Comparison of ENCODE assay signal across 24 cellular contexts in genomic region chr4:61333490-61333889, GRCh38.
DNase-seq lines count a peak whose midpoint lies in the region; ATAC-seq, FAIRE-seq and TF ChIP-seq lines count a peak whose summit lies in the region.
"Had no signal": no experiment of that assay in that cellular context is flagged by ENCODE, and none has a peak within 500 bp of the region (broad histone marks: within the 10 kb centered on the region; RNA-seq: fewer than 3 reads in every experiment).

No MANE protein-coding gene starts in this region.

- POLR2A ChIA-PET in H1 (lab: Charles Lee; ENCODE audit: partially characterized antibody) = no interaction called here

- CTCF ChIA-PET in H1 (lab: Charles Lee; ENCODE audit: partially characterized antibody) = no interaction called here

- peaks cover 22% of the 10 kb centered on the region for H3K9me3 Mint-ChIP-seq in mesothelial cell of epicardium

- H3K79me2 ChIP-seq in H1 (ENCODE audit: control insufficient read depth in 1 of 2, insufficient read depth in 2 of 2, low read length in 2 of 2) = peaks cover 0 to 8% of the 10 kb centered on the region in 2 experiments; a peak in 1 of 4 replicates

- H4K20me1 ChIP-seq in H1 (replicated peaks in 1 of 2; ENCODE audit: control insufficient read depth in 1 of 2, insufficient read depth in 2 of 2, low read length in 2 of 2) = peaks cover 0 to 2% of the 10 kb centered on the region in 2 experiments
- H4K20me1 ChIP-seq: BLaER1 had no signal

- H3K14ac ChIP-seq in H1 (ENCODE audit: insufficient read length) = no peak overlapping the region

- no peak overlapping the region for H2BK20ac ChIP-seq in H1 (ENCODE audit: low read length)

- H3K4me3 ChIP-seq in left ventricle myocardium inferior (no peak overlapping the region), H1 (ENCODE audit: extremely low read depth in 1 of 4, insufficient read depth in 2 of 4, low read depth in 3 of 4, low read length in 4 of 4) (no peak overlapping the region), tibial artery (no peak overlapping the region)
- H3K4me3 ChIP-seq: BLaER1, GM12878 had no signal

- intact Hi-C loops in Right ventricle myocardium inferior (cut with DNase I) (no loop called here), left ventricle myocardium inferior (cut with micrococcal nuclease) (no loop called here), tibial artery (cut with DNase I; ENCODE audit: low total_unique reads) (no loop called here)

- no peak overlapping the region for H3K56ac ChIP-seq in H1 (replicated peaks; ENCODE audit: insufficient read length, low read depth, low read length)

- FAIRE-seq in H1 (lab: Jason Lieb, UNC) = no peak
- FAIRE-seq: A204.1, GM12878, GM12892, GM18507 had no signal

- peaks cover 2% of the 10 kb centered on the region; the same call in 1 of the 2 replicates for H3K23me2 ChIP-seq in H1 (ENCODE audit: low read depth, low read length)

- 100% methylated on average over 1 of the region's 1 CpG; no CpG with 5 or more reads in 1 of the 2 experiments for WGBS in H1 (ENCODE audit: extremely low coverage in 1 of 2, insufficient coverage in 1 of 2, insufficient read length in 1 of 2, insufficient replicate concordance in 2 of 2, low coverage in 1 of 2, low lambda C conversion rate in 2 of 2, missing lambda C conversion rate in 1 of 2), 2 experiments

- no peak overlapping the region for H3K9ac ChIP-seq in H1 (replicated peaks in 1 of 4; ENCODE audit: extremely low read depth in 1 of 4, low read depth in 3 of 4, low read length in 3 of 4)
- H3K9ac ChIP-seq: BLaER1 had no signal

- peaks cover 22% of the 10 kb centered on the region for H3K9me3 ChIP-seq in left ventricle myocardium inferior (replicated peaks)
- H3K9me3 ChIP-seq in H1 (ENCODE audit: insufficient read depth in 2 of 2, low read depth in 1 of 2, low read length in 1 of 2) = 0 out of 4 replicates have a peak, but pooled peaks cover 0 to 2% of the 10 kb centered on the region in 2 experiments
- peaks cover 0 to 5% (median 0%) of the 10 kb centered on the region in 3 donors for H3K9me3 ChIP-seq in tibial artery
- H3K9me3 ChIP-seq: BE2C, BLaER1 had no signal

- H2AK5ac ChIP-seq in H1 (ENCODE audit: low read depth, low read length) = no peak overlapping the region

- H3K36me3 ChIP-seq in left ventricle myocardium inferior = no peaks in the 10 kb centered on the region
- H3K36me3 ChIP-seq in H1 (ENCODE audit: control insufficient read depth in 2 of 4, insufficient read depth in 4 of 4, low read length in 3 of 4) = no peaks in the 10 kb centered on the region
- H3K36me3 ChIP-seq in tibial artery = no peaks in the 10 kb centered on the region
- H3K36me3 ChIP-seq: BE2C, BLaER1 had no signal

- H3K4me3 Mint-ChIP-seq in mesothelial cell of epicardium = no peak overlapping the region
- H3K4me3 Mint-ChIP-seq: CD14-positive monocyte; CD4-positive, alpha-beta memory T cell; CD4-positive, CD25-positive, alpha-beta regulatory T cell; CD8-positive, alpha-beta memory T cell had no signal

- no peak for TF ChIP-seq EP300 in H1 (IDR thresholded peaks at IDR 0.05; ENCODE audit: borderline replicate concordance in 1 of 2, low read depth in 2 of 2, low read length in 2 of 2)

- H3K79me1 ChIP-seq in H1 (ENCODE audit: low read depth, low read length) = no peaks in the 10 kb centered on the region

- no peak overlapping the region for H3K23ac ChIP-seq in H1 (ENCODE audit: insufficient read length)

- H2BK120ac ChIP-seq in H1 (replicated peaks; ENCODE audit: low read depth, low read length) = no peak overlapping the region

- no peak overlapping the region for H3K4ac ChIP-seq in H1 (replicated peaks; ENCODE audit: insufficient read length, low read depth, low read length)

- peaks cover 18% of the 10 kb centered on the region for H3K36me3 Mint-ChIP-seq in mesothelial cell of epicardium
- H3K36me3 Mint-ChIP-seq: CD14-positive monocyte; CD4-positive, alpha-beta memory T cell; CD4-positive, CD25-positive, alpha-beta regulatory T cell; CD8-positive, alpha-beta memory T cell had no signal

- no peak for ATAC-seq in Right ventricle myocardium inferior
- ATAC-seq: GM12878 had no signal

- H2BK15ac ChIP-seq in H1 (ENCODE audit: low read length) = no peak overlapping the region

- no peak overlapping the region for H3K4me2 ChIP-seq in H1 (ENCODE audit: insufficient read depth in 1 of 2, low read depth in 2 of 2, low read length in 2 of 2)
- H3K4me2 ChIP-seq: BLaER1 had no signal

- H3K4me1 ChIP-seq in left ventricle myocardium inferior (no peaks in the 10 kb centered on the region), H1 (replicated peaks in 1 of 4; ENCODE audit: control insufficient read depth in 3 of 4, insufficient read depth in 4 of 4, low read length in 3 of 4) (peaks cover 2 to 19% (median 10%) of the 10 kb centered on the region in 4 experiments; a peak in 6 of 7 replicates), tibial artery (peaks cover 0 to 25% (median 3%) of the 10 kb centered on the region in 4 donors)
- H3K4me1 ChIP-seq: BE2C, BLaER1 had no signal

- no peak for TF ChIP-seq CTCF in left ventricle myocardium inferior (IDR thresholded peaks at IDR 0.05; ENCODE audit: borderline replicate concordance)
- TF ChIP-seq CTCF in H1 (IDR thresholded peaks at IDR 0.05; ENCODE audit: control extremely low read depth in 1 of 3, insufficient read depth in 1 of 3, low read depth in 1 of 3, low read length in 3 of 3) = no peak
- TF ChIP-seq CTCF in mesothelial cell of epicardium (IDR thresholded peaks at IDR 0.05; ENCODE audit: unreplicated experiment) = no peak
- no peak for TF ChIP-seq CTCF in tibial artery (IDR thresholded peaks at IDR 0.05)

- no peak overlapping the region for H4K8ac ChIP-seq in H1 (ENCODE audit: extremely low read depth, insufficient read depth, low read length)

- H2AFZ ChIP-seq in H1 (ENCODE audit: low read length) = no peak overlapping the region

- no peak overlapping the region for H2BK5ac ChIP-seq in H1 (ENCODE audit: low read depth, low read length)

- H3K27me3 ChIP-seq in left ventricle myocardium inferior (ENCODE audit: low read depth) (no peaks in the 10 kb centered on the region), H1 (replicated peaks in 1 of 4; ENCODE audit: control insufficient read depth in 3 of 4, extremely low read depth in 1 of 4, insufficient read depth in 3 of 4, low read length in 3 of 4) (no peaks in the 10 kb centered on the region), tibial artery (no peaks in the 10 kb centered on the region)
- H3K27me3 ChIP-seq: BE2C, BLaER1 had no signal

- peak overlapping the region; percentile 43 for H3K27ac Mint-ChIP-seq in mesothelial cell of epicardium
- H3K27ac Mint-ChIP-seq: CD14-positive monocyte; CD4-positive, alpha-beta memory T cell; CD4-positive, CD25-positive, alpha-beta regulatory T cell; CD8-positive, alpha-beta memory T cell had no signal

- H4K91ac ChIP-seq in H1 (replicated peaks; ENCODE audit: insufficient read length, low read length) = no peak overlapping the region

- no peak overlapping the region for H3K18ac ChIP-seq in H1 (ENCODE audit: extremely low read depth, low read length)

- TF ChIP-seq POLR2A in H1 (IDR thresholded peaks at IDR 0.05; ENCODE audit: control extremely low read depth in 1 of 2, low read depth in 2 of 2, low read length in 2 of 2) = no peak

- peaks cover 34% of the 10 kb centered on the region for H3K4me1 Mint-ChIP-seq in mesothelial cell of epicardium
- H3K4me1 Mint-ChIP-seq: CD14-positive monocyte; CD4-positive, alpha-beta memory T cell; CD4-positive, CD25-positive, alpha-beta regulatory T cell; CD8-positive, alpha-beta memory T cell had no signal

- no peaks in the 10 kb centered on the region for H3K27me3 Mint-ChIP-seq in mesothelial cell of epicardium (ENCODE audit: low read depth)
- H3K27me3 Mint-ChIP-seq: CD4-positive, alpha-beta memory T cell; CD4-positive, CD25-positive, alpha-beta regulatory T cell; CD8-positive, alpha-beta memory T cell had no signal

- peak; percentile 34 for DNase-seq in Right ventricle myocardium inferior (ENCODE audit: missing footprints)
- DNase-seq in left ventricle myocardium inferior = no peak
- no peak for DNase-seq in H1 (ENCODE audit: low read depth in 1 of 2, low spot score in 2 of 2)
- DNase-seq in mesothelial cell of epicardium (ENCODE audit: low spot score in 2 of 2, unreplicated experiment in 2 of 2) = no peak
- DNase-seq in DMS153 (lab: John Stamatoyannopoulos, UW) = no peak
- no peak for DNase-seq in tibial artery
- DNase-seq in DMS79 treated with DMSO at 0.1 percent for 48 hours (lab: John Stamatoyannopoulos, UW) = no peak
- DNase-seq: 8988T; ACHN; BE2C; CD4-positive, alpha-beta memory T cell; CD4-positive, CD25-positive, alpha-beta regulatory T cell; CD8-positive, alpha-beta memory T cell; COR-L47; DMS 273 treated with DMSO at 0.1 percent for 48 hours; DND-41; EL; GDM1 had no signal

- TF ChIP-seq RAD21 in H1 (IDR thresholded peaks at IDR 0.05 in 1 of 2, conservative IDR thresholded peaks at IDR 0.05 in 1 of 2; ENCODE audit: low read depth in 2 of 2, low read length in 2 of 2) = no peak

- H3K27ac ChIP-seq in left ventricle myocardium inferior (replicated peaks) = no peak overlapping the region
- no peak overlapping the region for H3K27ac ChIP-seq in H1 (ENCODE audit: low read depth, low read length)
- H3K27ac ChIP-seq in tibial artery = no peak overlapping the region
- H3K27ac ChIP-seq: BLaER1 had no signal

- H4K5ac ChIP-seq in H1 (ENCODE audit: insufficient read length, low read depth, low read length) = no peak overlapping the region

- no peak overlapping the region for H2BK12ac ChIP-seq in H1 (ENCODE audit: low read depth, low read length)

TF ChIP-seq in H1, 55 proteins besides CTCF, POLR2A, EP300 and RAD21:
- TF ChIP-seq TEAD4 (IDR thresholded peaks at IDR 0.05; ENCODE audit: low read depth, low read length) (0 out of 2 replicates have a peak, but pooled peaks have one; percentile 5), RXRA (IDR thresholded peaks at IDR 0.05; ENCODE audit: insufficient read depth, low read depth, low read length) (no peak)
